ENCODE assay signal across 22 cellular contexts in the genomic region with DNA sequence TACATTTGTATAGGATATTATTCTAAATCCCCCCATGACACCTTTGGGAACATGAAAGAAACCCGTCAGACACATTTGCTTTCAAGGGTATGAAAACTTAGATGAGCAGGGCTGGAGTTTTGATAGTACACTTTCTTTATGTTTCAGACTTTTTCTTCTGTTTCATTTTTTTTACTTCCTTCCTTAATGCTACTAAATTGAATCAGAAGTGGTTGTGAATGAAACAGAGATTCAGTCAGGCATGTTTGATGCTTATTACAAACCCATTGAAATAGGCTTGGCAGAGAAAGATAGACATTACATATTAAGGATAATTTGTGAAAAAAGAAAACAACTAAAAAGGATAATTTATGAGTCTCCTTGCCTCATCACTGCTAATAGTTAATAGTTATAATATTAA. TPM values are rescaled to one million over a fixed set of nuclear protein-coding genes. Genes with fewer than 3 reads are reported as not detected.
DNase-seq lines count a peak whose midpoint lies in the region; ATAC-seq, FAIRE-seq and TF ChIP-seq lines count a peak whose summit lies in the region.
"Had no signal": no experiment of that assay in that cellular context is flagged by ENCODE, and none has a peak within 500 bp of the region (broad histone marks: within the 10 kb centered on the region; RNA-seq: fewer than 3 reads in every experiment).

No MANE protein-coding gene starts in this region.

- H4K20me1 ChIP-seq in KMS-11 (ENCODE audit: insufficient read depth) (no peaks in the 10 kb centered on the region), GM12878 (ENCODE audit: control insufficient read depth, insufficient read depth) (no peaks in the 10 kb centered on the region)

- H3K27me3 ChIP-seq in KMS-11 (ENCODE audit: insufficient read depth, low read depth), result no peaks in the 10 kb centered on the region
- H3K27me3 ChIP-seq in GM12878 (replicated peaks in 1 of 2; ENCODE audit: control insufficient read depth in 2 of 2, insufficient read depth in 2 of 2, low read length in 1 of 2), result no peaks in the 10 kb centered on the region

- H3K4me1 ChIP-seq in KMS-11 (ENCODE audit: low read depth, poor library complexity, severe bottlenecking) (peaks cover 65% of the 10 kb centered on the region), GM12878 (ENCODE audit: control insufficient read depth, insufficient read depth, low read length) (peaks cover 15% of the 10 kb centered on the region)
- H3K4me1 ChIP-seq: A549 had no signal

- H3K27ac ChIP-seq in KMS-11 (0 out of 2 replicates have a peak overlapping the region, but pooled peaks have one; percentile 5), GM12878 (ENCODE audit: control insufficient read depth, insufficient read depth) (no peak overlapping the region)
- H3K27ac ChIP-seq: A549, SK-N-MC had no signal

- CTCF ChIA-PET in GM10248 (lab: Yijun Ruan, JAX) (no interaction called here), GM12878 (lab: Yijun Ruan, JAX) (no interaction called here)

- no peaks in the 10 kb centered on the region for H3K27me3 Mint-ChIP-seq in activated T-cell treated with anti-CD3 and anti-CD28 coated beads, Interleukin-2, amount 50 U/mL, for 24 hours
- H3K27me3 Mint-ChIP-seq: CD4-positive, alpha-beta memory T cell; IgD-negative memory B cell had no signal

- peak overlapping the region; percentile 80 for H3K27ac Mint-ChIP-seq in activated T-cell treated with anti-CD3 and anti-CD28 coated beads, Interleukin-2, amount 50 U/mL, for 24 hours
- H3K27ac Mint-ChIP-seq: GM23338, IgD-negative memory B cell had no signal

- H3K4me2 ChIP-seq in KMS-11 (peak overlapping the region; percentile 31), GM12878 (ENCODE audit: control insufficient read depth, insufficient read depth) (peak overlapping the region; percentile 43)
- H3K4me2 ChIP-seq: A549, GM23338 had no signal

- TF ChIP-seq CTCF in GM10248 (IDR thresholded peaks at IDR 0.05; ENCODE audit: control extremely low read depth, extremely low read depth, low read depth, missing control alignments) (no peak), KMS-11 (conservative IDR thresholded peaks at IDR 0.05; ENCODE audit: low read depth, low read length) (no peak), GM12878 (IDR thresholded peaks at IDR 0.05 in 2 of 3, conservative IDR thresholded peaks at IDR 0.05 in 1 of 3; ENCODE audit: control insufficient read depth in 2 of 3, extremely low read depth in 1 of 3, insufficient read depth in 1 of 3, low read depth in 3 of 3, low read length in 3 of 3) (no peak)

- 0% methylated on average over 1 of the region's 1 CpG for WGBS in GM12878 (ENCODE audit: insufficient coverage, insufficient replicate concordance, low lambda C conversion rate, missing lambda C conversion rate)

- H3K9ac ChIP-seq in KMS-11 (no peak overlapping the region), GM12878 (ENCODE audit: control insufficient read depth, insufficient read depth, low read length) (no peak overlapping the region)

- H3K9me3 Mint-ChIP-seq in activated T-cell treated with anti-CD3 and anti-CD28 coated beads, Interleukin-2, amount 50 U/mL, for 24 hours, result no peaks in the 10 kb centered on the region
- H3K9me3 Mint-ChIP-seq: CD4-positive, alpha-beta memory T cell; GM23338; IgD-negative memory B cell had no signal

- no peak overlapping the region for H3K4me3 Mint-ChIP-seq in activated T-cell treated with anti-CD3 and anti-CD28 coated beads, Interleukin-2, amount 50 U/mL, for 24 hours
- H3K4me3 Mint-ChIP-seq: CD4-positive, alpha-beta memory T cell; GM23338 had no signal

- H3K79me2 ChIP-seq in KMS-11 (ENCODE audit: insufficient read depth, low read depth) (no peaks in the 10 kb centered on the region; the same call in 1 of the 2 replicates), GM12878 (ENCODE audit: control insufficient read depth, insufficient read depth, low read length) (no peaks in the 10 kb centered on the region)

- intact Hi-C loops in GM12878 (cut with micrococcal nuclease; ENCODE audit: unreplicated experiment), result no loop called here

- no peak for TF ChIP-seq EP300 in GM12878 (IDR thresholded peaks at IDR 0.05; ENCODE audit: borderline replicate concordance in 1 of 2, control insufficient read depth in 1 of 2, low read depth in 2 of 2, low read length in 2 of 2)

- no peak for DNase-seq in activated T-cell treated with anti-CD3 and anti-CD28 coated beads, Interleukin-2, amount 50 U/mL, for 24 hours
- DNase-seq in activated T-cell treated with anti-CD3 and anti-CD28 coated beads, Interleukin-2, amount 50 U/mL, for 48 hours, result no peak
- DNase-seq in GM10248 (ENCODE audit: extremely low spot score) (peak; percentile 17), GM12878 (ENCODE audit: low read depth, low spot score) (no peak), germinal center (ENCODE audit: low spot score) (no peak)
- DNase-seq: CD4-positive, alpha-beta memory T cell; DMS153; HCEC 1CT; MM.1S; NCI-H1092 treated with DMSO at 0.1 percent for 48 hours; NCI-H2081; NCI-H446 treated with DMSO at 0.1 percent for 48 hours; NK-92 treated with Interleukin-12 subunit alpha and Interleukin-12 subunit beta, amount 100 ng/mL, for 24 hours; OCI-M1; Right ventricle myocardium superior had no signal

- H3K9me3 ChIP-seq in GM12878 (replicated peaks; ENCODE audit: control insufficient read depth, insufficient read depth, low read length), result no peaks in the 10 kb centered on the region; the same call in 2 of the 3 replicates
- H3K9me3 ChIP-seq: A549 had no signal

- RAD21 ChIA-PET in GM12878 (lab: Charles Lee; ENCODE audit: unreplicated experiment), result no interaction called here

- no peak for TF ChIP-seq RAD21 in GM12878 (IDR thresholded peaks at IDR 0.05; ENCODE audit: insufficient read depth, low read depth, low read length)

- H2AFZ ChIP-seq in KMS-11 (ENCODE audit: low read depth) (no peak overlapping the region), GM12878 (ENCODE audit: control insufficient read depth, low read depth, low read length) (no peak overlapping the region)
- H2AFZ ChIP-seq: GM23338 had no signal

- no peak for TF ChIP-seq POLR2A in GM12878 (IDR thresholded peaks at IDR 0.05; ENCODE audit: low read depth, low read length)

- H3K4me3 ChIP-seq in KMS-11 (IDR thresholded peaks at IDR 0.05; ENCODE audit: insufficient read depth, low read depth, low read length) (no peak overlapping the region), GM12878 (no peak overlapping the region)
- H3K4me3 ChIP-seq: A549, GM23338, SK-N-MC had no signal

- ATAC-seq in GM12878 (peak; percentile 12; the same call in 2 of the 3 replicates), HG03439 (IDR thresholded peaks at IDR 0.05; ENCODE audit: unreplicated experiment) (no peak), HG03108 (IDR thresholded peaks at IDR 0.05; ENCODE audit: unreplicated experiment) (no peak)
- ATAC-seq: A549, GM23338 had no signal

- peaks cover 30% of the 10 kb centered on the region for H3K4me1 Mint-ChIP-seq in activated T-cell treated with anti-CD3 and anti-CD28 coated beads, Interleukin-2, amount 50 U/mL, for 24 hours (ENCODE audit: low read depth)
- H3K4me1 Mint-ChIP-seq: GM23338 had no signal

- no peaks in the 10 kb centered on the region; the same call in 1 of the 2 replicates for H3K36me3 ChIP-seq in KMS-11 (ENCODE audit: insufficient read depth)
- H3K36me3 ChIP-seq in GM12878 (ENCODE audit: control insufficient read depth in 2 of 2, insufficient read depth in 2 of 2, low read length in 1 of 2), result peaks cover 0 to 9% of the 10 kb centered on the region in 2 experiments; a peak in 1 of 4 replicates

- FAIRE-seq in GM12878 (lab: Jason Lieb, UNC), result peak; percentile 83
- FAIRE-seq: A549 had no signal

- in situ Hi-C loops in GM12878 (cut with MboI), result no loop called here

- peaks cover 64% of the 10 kb centered on the region for H3K36me3 Mint-ChIP-seq in activated T-cell treated with anti-CD3 and anti-CD28 coated beads, Interleukin-2, amount 50 U/mL, for 24 hours (ENCODE audit: low read depth)

- SMC1A ChIA-PET in GM12878 (lab: Charles Lee; ENCODE audit: uncharacterized antibody, unreplicated experiment), result no interaction called here

- no TSS peak for BruUV-seq in GM12878 (replicated peaks; lab: Mats Ljungman, UMichigan)

- POLR2A ChIA-PET in GM10248 (lab: Yijun Ruan, JAX), result no interaction called here
- POLR2A ChIA-PET in GM12878 (lab: Charles Lee), result interaction anchor here (0.5 kb wide), 1 partner anchor 18 kb away, joined by 4 read pairs; no protein-coding TSS in a partner anchor

TF ChIP-seq in GM12878, 131 proteins besides CTCF, POLR2A, EP300 and RAD21:
- TF ChIP-seq JUNB (IDR thresholded peaks at IDR 0.05) (0 out of 2 replicates have a peak, but pooled peaks have one; percentile 23), RB1 (IDR thresholded peaks at IDR 0.05; ENCODE audit: borderline replicate concordance) (no peak), ZNF217 (IDR thresholded peaks at IDR 0.05) (no peak), RBBP5 (conservative IDR thresholded peaks at IDR 0.05) (no peak)

RNA-seq across cellular contexts. Expression of gene SLC30A6, which starts 26.8 kb away (rescaled TPM):
- total RNA-seq in GM12878 (2013; cell fraction: nucleolus; rRNA removed), result 54.4 and 56.7 TPM in 2 replicates
- total RNA-seq in GM12878 (2014; rRNA removed) (15.6 and 20.4 TPM in 2 replicates), GM12878 (2014; rRNA removed; fragmentation: Illumina TruSeq; extraction: Trizol) (15.7 and 16.3 TPM in 2 replicates), GM12878 (2021) (15.3 and 15.4 TPM in 2 replicates)
- polyA plus RNA-seq in GM12878 (2011; ENCODE audit: low read depth), result 6.3 TPM
- polyA plus RNA-seq in GM12878 (2011; rRNA removed) (22.7 and 34.3 TPM in 2 replicates), GM12878 (2014; fragmentation: Illumina TruSeq; extraction: Trizol) (15.6 and 18.9 TPM in 2 replicates), GM12878 (2014; fragmentation: Nextera tagmentation; extraction: Ambion mirVana) (1 to 10 TPM; 6.4 to 6.6 TPM), GM12878 (2014; rRNA removed) (8.9 and 10.6 TPM in 2 replicates), GM12878 (2016; fragmentation: Nextera tagmentation; extraction: Ambion mirVana) (10 to 100 TPM; 15.6 to 17.8 TPM)
- 9.0 and 11.8 TPM in 2 replicates for polyA plus RNA-seq in GM12878 (2011; cell fraction: cytosol; rRNA removed)
- 7.5 and 8.5 TPM in 2 replicates for polyA plus RNA-seq in GM12878 (2011; cell fraction: nucleus; rRNA removed)
- polyA plus RNA-seq in GM12878 (2012), result 8.4 and 10.2 TPM in 2 replicates
- polyA minus RNA-seq in GM12878 (2011; rRNA and poly(A)+ RNA removed), result 20.3 and 25.1 TPM in 2 replicates
- 7.8 and 9.5 TPM in 2 replicates for polyA minus RNA-seq in GM12878 (2011; cell fraction: cytosol; rRNA and poly(A)+ RNA removed)
- 9.3 and 13.1 TPM in 2 replicates for polyA minus RNA-seq in GM12878 (2011; cell fraction: nucleus; rRNA and poly(A)+ RNA removed)
